Comparison of ENCODE assay signal across 8 cellular contexts in the genomic region with DNA sequence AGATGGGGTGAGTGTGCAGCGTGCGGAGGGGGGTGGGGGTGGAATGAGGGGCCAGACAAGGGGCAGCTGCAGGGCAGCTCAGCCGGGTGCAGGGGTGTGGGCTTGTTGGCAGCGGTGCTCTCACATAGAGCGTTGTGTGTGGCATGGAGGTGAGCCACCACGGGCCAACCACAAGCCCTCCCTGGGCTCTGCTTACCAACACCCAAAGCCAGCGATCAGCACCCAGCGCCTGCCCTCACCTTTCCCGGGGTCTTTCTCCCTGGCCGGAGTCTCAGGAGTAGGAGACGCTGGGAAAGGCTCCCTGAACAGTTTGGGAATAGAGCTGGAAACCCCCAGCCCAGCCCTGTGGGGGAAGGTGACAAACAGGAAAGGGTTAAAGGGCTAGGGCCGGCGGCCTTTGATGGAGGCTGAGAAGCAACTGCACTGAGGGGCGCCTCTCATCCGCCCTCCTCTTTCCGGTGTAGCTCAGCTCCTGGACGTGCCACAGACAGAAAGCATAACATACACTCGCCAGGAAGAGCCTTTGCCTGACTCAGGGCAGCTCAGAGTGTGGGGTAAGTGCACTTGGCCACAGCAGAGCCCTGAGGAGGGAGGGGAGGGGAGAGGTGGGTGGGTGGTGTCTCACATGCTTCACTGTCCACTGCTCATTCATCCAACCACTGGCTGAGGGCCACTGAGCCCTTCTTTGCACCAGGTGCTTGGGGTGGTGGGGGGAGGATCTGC. TPM values are rescaled to one million over a fixed set of nuclear protein-coding genes. Genes with fewer than 3 reads are reported as not detected.
DNase-seq lines count a peak whose midpoint lies in the region; ATAC-seq and TF ChIP-seq lines count a peak whose summit lies in the region.

No MANE protein-coding gene starts in this region.

- intact Hi-C loops in posterior vena cava (cut with DNase I), result loop anchor here in 1 of 2 donors (10.0 kb wide), 1 partner anchor 704 kb away; no protein-coding TSS in a partner anchor

- peak overlapping the region; percentile 88 for H3K4me3 Mint-ChIP-seq in activated T-cell treated with anti-CD3 and anti-CD28 coated beads, Interleukin-2, amount 50 U/mL, for 24 hours

- H3K27me3 ChIP-seq in DOHH2 (ENCODE audit: control insufficient read depth, low read length), result no peaks in the 10 kb centered on the region
- H3K27me3 ChIP-seq in parathyroid adenoma (ENCODE audit: control insufficient read depth, insufficient read depth, low read length), result no peaks in the 10 kb centered on the region

- DNase-seq in NAMALWA (ENCODE audit: low spot score), result peak; percentile 78
- DNase-seq in activated T-cell treated with anti-CD3 and anti-CD28 coated beads, Interleukin-2, amount 50 U/mL, for 24 hours, result peak; percentile 66
- DNase-seq in foreskin fibroblast, result peak; percentile 86 to 91
- no peak for DNase-seq in hypothalamus (lab: John Stamatoyannopoulos, UW)
- DNase-seq in posterior vena cava (ENCODE audit: low spot score), result no peak

- H3K9me3 ChIP-seq in DOHH2 (ENCODE audit: control insufficient read depth, insufficient read depth, low read length) (no peaks in the 10 kb centered on the region), parathyroid adenoma (ENCODE audit: control insufficient read depth, low read length) (no peaks in the 10 kb centered on the region)

- peak overlapping the region; percentile 91 for H3K27ac Mint-ChIP-seq in activated T-cell treated with anti-CD3 and anti-CD28 coated beads, Interleukin-2, amount 50 U/mL, for 24 hours

- peaks cover 90% of the 10 kb centered on the region for H3K4me1 Mint-ChIP-seq in activated T-cell treated with anti-CD3 and anti-CD28 coated beads, Interleukin-2, amount 50 U/mL, for 24 hours (ENCODE audit: low read depth)

- H3K4me1 ChIP-seq in DOHH2 (ENCODE audit: control insufficient read depth, low read length) (peaks cover 65% of the 10 kb centered on the region), parathyroid adenoma (peaks cover 10% of the 10 kb centered on the region)

- peak; percentile 29 for ATAC-seq in GM21717 (IDR thresholded peaks at IDR 0.05; ENCODE audit: unreplicated experiment)

- H3K4me3 ChIP-seq in DOHH2 (ENCODE audit: low read length), result peak overlapping the region; percentile 84
- peak overlapping the region; percentile 55 to 95 for H3K4me3 ChIP-seq in foreskin fibroblast (ENCODE audit: low read depth in 1 of 2, low read length in 2 of 2)
- peak overlapping the region; percentile 45 for H3K4me3 ChIP-seq in parathyroid adenoma (ENCODE audit: low read depth, low read length)

- H3K9me2 ChIP-seq in DOHH2 (replicated peaks; ENCODE audit: control insufficient read depth, low read length), result no peaks in the 10 kb centered on the region

- H3K9me3 Mint-ChIP-seq in activated T-cell treated with anti-CD3 and anti-CD28 coated beads, Interleukin-2, amount 50 U/mL, for 24 hours, result no peaks in the 10 kb centered on the region

- H3K79me2 ChIP-seq in DOHH2 (ENCODE audit: control insufficient read depth, low read length) (no peaks in the 10 kb centered on the region), parathyroid adenoma (no peaks in the 10 kb centered on the region)

- peaks cover 42% of the 10 kb centered on the region for H3K36me3 Mint-ChIP-seq in activated T-cell treated with anti-CD3 and anti-CD28 coated beads, Interleukin-2, amount 50 U/mL, for 24 hours (ENCODE audit: low read depth)

- H3F3A ChIP-seq in DOHH2 (ENCODE audit: control insufficient read depth, insufficient read depth), result 0 out of 2 replicates have a peak, but pooled peaks cover 3% of the 10 kb centered on the region

- H3K4me2 ChIP-seq in DOHH2 (ENCODE audit: low read length) (peak overlapping the region; percentile 69), parathyroid adenoma (ENCODE audit: low read length) (peak overlapping the region; percentile 87)

- no peak overlapping the region for H3K9ac ChIP-seq in parathyroid adenoma

- H3K36me3 ChIP-seq in DOHH2 (ENCODE audit: control insufficient read depth, low read length), result peaks cover 13% of the 10 kb centered on the region
- no peaks in the 10 kb centered on the region for H3K36me3 ChIP-seq in parathyroid adenoma (ENCODE audit: control insufficient read depth, insufficient read depth, low read length)

- H3K27ac ChIP-seq in DOHH2 (ENCODE audit: low read depth, low read length) (peak overlapping the region; percentile 69), parathyroid adenoma (no peak overlapping the region)

- H2AFZ ChIP-seq in parathyroid adenoma, result peak overlapping the region; percentile 60

- no peaks in the 10 kb centered on the region; the same call in 1 of the 2 replicates for H4K20me1 ChIP-seq in DOHH2 (ENCODE audit: control insufficient read depth, insufficient read depth, low read depth, low read length)

- TF ChIP-seq CTCF in DOHH2 (IDR thresholded peaks at IDR 0.05; ENCODE audit: low read depth, low read length, poor library complexity, severe bottlenecking), result no peak
- no peak for TF ChIP-seq CTCF in foreskin fibroblast (IDR thresholded peaks at IDR 0.05; ENCODE audit: low read depth, low read length)
- no peak for TF ChIP-seq CTCF in parathyroid adenoma (IDR thresholded peaks at IDR 0.05)

- no peaks in the 10 kb centered on the region for H3K27me3 Mint-ChIP-seq in activated T-cell treated with anti-CD3 and anti-CD28 coated beads, Interleukin-2, amount 50 U/mL, for 24 hours

RNA-seq across cellular contexts. Expression of a gene that starts 0.6 kb away (rescaled TPM):
- 1 to 10 TPM; 4.8 to 6.5 TPM for total RNA-seq in posterior vena cava

RNA-seq across cellular contexts. Expression of a gene that starts 36.5 kb away (rescaled TPM):
- total RNA-seq in posterior vena cava, result 10 to 100 TPM; 11.0 to 13.3 TPM

Comparison
In these comparisons a context has a peak if more than half of its experiments do, and no peak if none do; other contexts are left out.
1. DNase-seq: peak in NAMALWA (single experiment), activated T-cell treated with anti-CD3 and anti-CD28 coated beads, Interleukin-2, amount 50 U/mL, for 24 hours (single experiment) and foreskin fibroblast (2 of 2); none in hypothalamus (0 of 51) and posterior vena cava (single experiment).
2. Peak in every context shown above with its lines, with median percentiles within 50 percentile points of each other: H3K4me3 ChIP-seq.